Comparison of ENCODE assay signal across 6 cellular contexts in genomic region chr22:37806409-37807338, GRCh38. TPM values are rescaled to one million over a fixed set of nuclear protein-coding genes. Genes with fewer than 3 reads are reported as not detected.
DNase-seq lines count a peak whose midpoint lies in the region; ATAC-seq and TF ChIP-seq lines count a peak whose summit lies in the region.

No MANE protein-coding gene starts in this region.

- H3K4me3 ChIP-seq in WI38 (ENCODE audit: low read depth, low read length) (peak overlapping the region; percentile 72), liver (ENCODE audit: low read depth in 1 of 3, low read length in 3 of 3) (peak overlapping the region; percentile 59 to 91 (median 61))

- TF ChIP-seq CTCF in HFFc6 (IDR thresholded peaks at IDR 0.05) (peak; percentile 9), WI38 (IDR thresholded peaks at IDR 0.05; ENCODE audit: low read depth, low read length) (no peak), liver (IDR thresholded peaks at IDR 0.05; ENCODE audit: low read depth, low read length, missing input control) (no peak)

- no peaks in the 10 kb centered on the region for H3K9me3 Mint-ChIP-seq in HFFc6

- H3K36me3 Mint-ChIP-seq in HFFc6 (ENCODE audit: low read depth), result no peaks in the 10 kb centered on the region; the same call in 1 of the 2 replicates

- H3K4me1 ChIP-seq in liver (ENCODE audit: control insufficient read depth in 4 of 4, insufficient read depth in 4 of 4, low read length in 3 of 4), result peaks cover 11 to 58% (median 49%) of the 10 kb centered on the region in 4 donors

- H3K27ac ChIP-seq in liver (ENCODE audit: low read depth in 1 of 2, low read length in 2 of 2), result peak overlapping the region; percentile 71 to 89

- no peak for TF ChIP-seq RAD21 in liver (IDR thresholded peaks at IDR 0.05)

- H3K9me3 ChIP-seq in liver (ENCODE audit: control insufficient read depth in 4 of 4, low read length in 3 of 4), result no peaks in the 10 kb centered on the region

- H3K4me1 Mint-ChIP-seq in HFFc6 (ENCODE audit: low read depth), result peaks cover 48% of the 10 kb centered on the region

- peak overlapping the region; percentile 59 to 77 for H3K9ac ChIP-seq in liver (ENCODE audit: low read depth in 1 of 2, low read length in 2 of 2)

- no peaks in the 10 kb centered on the region for H3K36me3 ChIP-seq in liver (ENCODE audit: control insufficient read depth in 4 of 4, insufficient read depth in 3 of 4, low read depth in 1 of 4, low read length in 3 of 4)

- H3K27me3 ChIP-seq in liver (ENCODE audit: control insufficient read depth in 4 of 4, insufficient read depth in 4 of 4, low read length in 3 of 4), result no peaks in the 10 kb centered on the region

- DNase-seq in HFFc6 (peak; percentile 81), cortex of kidney (lab: John Stamatoyannopoulos, UW) (no peak)

- under 1% methylated on average over 19 of the region's 19 CpGs for WGBS in liver

- H3K4me3 Mint-ChIP-seq in HFFc6, result peak overlapping the region; percentile 91

- no peak for ATAC-seq in HG02981 (IDR thresholded peaks at IDR 0.05; ENCODE audit: unreplicated experiment)
- no peak for ATAC-seq in HG03520 (IDR thresholded peaks at IDR 0.05; ENCODE audit: unreplicated experiment)

- peaks cover 5% of the 10 kb centered on the region for H3K27me3 Mint-ChIP-seq in HFFc6 (ENCODE audit: insufficient read depth)

- peak overlapping the region; percentile 84 for H3K27ac Mint-ChIP-seq in HFFc6

TF ChIP-seq in liver, 16 proteins besides CTCF, POLR2A, EP300 and RAD21:
- TF ChIP-seq YY1 (IDR thresholded peaks at IDR 0.05) (no peak), GABPA (IDR thresholded peaks at IDR 0.05 in 1 of 2, conservative IDR thresholded peaks at IDR 0.05 in 1 of 2) (no peak), FOXA1 (IDR thresholded peaks at IDR 0.05) (no peak), ATF3 (IDR thresholded peaks at IDR 0.05) (no peak), HNF4A (conservative IDR thresholded peaks at IDR 0.05) (no peak), TAF1 (conservative IDR thresholded peaks at IDR 0.05) (no peak), NR2F2 (IDR thresholded peaks at IDR 0.05) (no peak), ZBTB33 (IDR thresholded peaks at IDR 0.05) (no peak), RXRA (IDR thresholded peaks at IDR 0.05) (no peak), HNF4G (IDR thresholded peaks at IDR 0.05) (no peak), REST (IDR thresholded peaks at IDR 0.05) (no peak), EGR1 (IDR thresholded peaks at IDR 0.05; ENCODE audit: low read depth in 2 of 2) (no peak), FOXA2 (IDR thresholded peaks at IDR 0.05) (no peak), MAX (IDR thresholded peaks at IDR 0.05) (no peak), SP1 (IDR thresholded peaks at IDR 0.05) (no peak), JUND (IDR thresholded peaks at IDR 0.05) (no peak)

RNA-seq across cellular contexts. Expression of gene GCAT, which starts 1.1 kb away (rescaled TPM):
- total RNA-seq in HFFc6 (2021; fragmentation: NEBNext Ultra II Directional; extraction: Animal tissue kit (Norgen Biotek cat#: 25700)), result 10 to 100 TPM; 27.6 to 42.3 (median 29.2) TPM
- 10 to 100 TPM; 27.7 to 31.8 TPM for total RNA-seq in liver
- polyA plus RNA-seq in liver, result 10 to 100 TPM; 20.7 to 32.6 TPM

RNA-seq across cellular contexts. Expression of gene GALR3, which starts 16.5 kb away (rescaled TPM):
- total RNA-seq in HFFc6 (2021; fragmentation: NEBNext Ultra II Directional; extraction: Animal tissue kit (Norgen Biotek cat#: 25700)), result not detected
- total RNA-seq in liver, result not detected
- polyA plus RNA-seq in liver, result not detected

RNA-seq across cellular contexts. Expression of gene ANKRD54, which starts 37.5 kb away (rescaled TPM):
- total RNA-seq in HFFc6 (2021; fragmentation: NEBNext Ultra II Directional; extraction: Animal tissue kit (Norgen Biotek cat#: 25700)), result 10 to 100 TPM; 18.3 to 25.4 (median 20.9) TPM
- 10 to 100 TPM; 13.7 to 25.5 TPM for total RNA-seq in liver
- 10 to 100 TPM; 10.7 to 11.3 TPM for polyA plus RNA-seq in liver

RNA-seq across cellular contexts. Expression of gene EIF3L, which starts 42.5 kb away (rescaled TPM):
- total RNA-seq in HFFc6 (2021; fragmentation: NEBNext Ultra II Directional; extraction: Animal tissue kit (Norgen Biotek cat#: 25700)), result 100 to 1,000 TPM; 306 to 371 (median 357) TPM
- 100 to 1,000 TPM; 103 to 217 TPM for total RNA-seq in liver
- polyA plus RNA-seq in liver, result 100 to 1,000 TPM; 104 to 117 TPM
